1 cellular context compared by ENCODE assay signal in genomic region chr1:178871551-178872320, GRCh38.
A peak's percentile ranks its signal among the peaks of the same experiment; 100 is the strongest.
TF ChIP-seq lines count a peak whose summit lies in the region.

No MANE protein-coding gene starts in this region.

TF ChIP-seq in liver, 16 proteins besides CTCF, POLR2A, EP300 and RAD21 (continued from another document):
- TF ChIP-seq REST (IDR thresholded peaks at IDR 0.05) (no peak), MAX (IDR thresholded peaks at IDR 0.05) (no peak), FOXA1 (IDR thresholded peaks at IDR 0.05) (no peak), SP1 (IDR thresholded peaks at IDR 0.05) (peak; percentile 37)
